8 cellular contexts compared by ENCODE assay signal in the genomic region with DNA sequence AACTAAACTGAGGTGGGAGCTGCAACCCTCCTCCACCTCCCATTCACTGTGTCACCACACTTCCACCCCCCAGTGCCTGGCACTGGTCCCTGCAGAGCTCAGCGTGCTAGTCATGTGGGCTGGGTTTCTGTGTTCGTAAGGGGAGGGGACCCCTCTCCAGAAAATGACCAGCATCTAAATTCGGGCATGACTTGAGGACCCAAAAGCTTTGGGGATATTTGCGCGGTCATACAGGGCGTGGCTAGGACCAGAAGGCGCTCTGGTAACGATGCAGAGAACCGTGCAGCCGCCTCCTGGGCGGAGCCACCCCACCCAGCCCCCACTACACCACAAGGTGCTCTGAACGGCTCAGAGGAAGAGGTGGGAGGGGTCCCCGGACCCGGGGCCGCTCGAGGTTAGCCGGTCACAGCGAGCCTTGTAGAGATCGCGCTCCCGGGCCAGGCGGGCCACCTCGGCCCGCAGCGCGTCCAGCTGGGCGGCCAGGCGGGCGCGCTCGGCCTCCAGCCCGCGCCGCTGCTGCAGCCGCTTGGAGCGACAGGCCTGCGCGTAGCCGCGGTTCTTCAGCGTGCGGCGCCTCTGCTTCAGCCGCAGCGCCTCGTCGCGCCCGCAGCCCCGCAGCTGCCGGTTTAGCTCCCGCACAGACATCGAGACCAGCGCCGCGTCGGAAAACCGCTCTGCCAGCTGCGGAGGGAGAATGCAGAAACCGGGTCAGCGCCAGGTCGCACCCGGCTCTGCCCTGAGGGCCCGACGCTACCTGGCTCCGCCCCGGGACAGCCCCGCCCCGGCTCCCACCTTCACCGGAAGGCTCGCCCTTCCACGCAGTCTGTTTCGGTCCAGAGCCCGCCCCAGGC. TPM values are rescaled to one million over a fixed set of nuclear protein-coding genes. Genes with fewer than 3 reads are reported as not detected.
DNase-seq lines count a peak whose midpoint lies in the region; TF ChIP-seq lines count a peak whose summit lies in the region.

No MANE protein-coding gene starts in this region.

- H3K27ac Mint-ChIP-seq in T-helper 1 cell treated with Interleukin-12 subunit alpha and Interleukin-12 subunit beta and Interleukin-4 antibody, amounts not matched to agents 30 μg/mL and 1 μg/mL, for 36 hours: peak overlapping the region; percentile 69

- no peaks in the 10 kb centered on the region for H3F3A ChIP-seq in GM23248 (ENCODE audit: insufficient read depth)

- peak overlapping the region; percentile 84 for H3K4me2 ChIP-seq in GM23248 (ENCODE audit: unreplicated experiment)

- peak; percentile 14 for DNase-seq in GDM1 (lab: John Stamatoyannopoulos, UW)
- peak; percentile 61 for DNase-seq in GM23248
- no peak for DNase-seq in LNCaP clone FGC (ENCODE audit: low read depth)
- no peak for DNase-seq in astrocyte of the cerebellum (ENCODE audit: low read depth)
- no peak for DNase-seq in mesenteric fat pad (ENCODE audit: low spot score)

- no peaks in the 10 kb centered on the region for H3K79me2 ChIP-seq in GM23248 (ENCODE audit: insufficient read depth)

- in situ Hi-C loops in GM23248 (cut with MboI): no loop called here
- in situ Hi-C loops in astrocyte of the cerebellum (cut with HindIII; ENCODE audit: low sequenced_read_pairs): no loop called here

- peaks cover 14% of the 10 kb centered on the region; the same call in 1 of the 2 replicates for H3K27me3 ChIP-seq in GM23248 (replicated peaks; ENCODE audit: insufficient read depth)
- H3K27me3 ChIP-seq in skeletal muscle tissue (ENCODE audit: control insufficient read depth in 3 of 3, insufficient read depth in 3 of 3, low read length in 3 of 3): peaks cover 9 to 21% (median 11%) of the 10 kb centered on the region in 3 donors

- peaks cover 15% of the 10 kb centered on the region for H3K4me1 Mint-ChIP-seq in T-helper 1 cell treated with Interleukin-12 subunit alpha and Interleukin-12 subunit beta and Interleukin-4 antibody, amounts not matched to agents 30 μg/mL and 1 μg/mL, for 36 hours (ENCODE audit: low read depth)

- H3K4me3 ChIP-seq in GM23248 (peak overlapping the region; percentile 78), LNCaP clone FGC (ENCODE audit: low read depth, low read length) (peak overlapping the region; percentile 54), astrocyte of the cerebellum (ENCODE audit: low read depth, low read length) (peak overlapping the region; percentile 46), iPS-18c (ENCODE audit: insufficient read depth, low read depth, low read length) (peak overlapping the region; percentile 67), skeletal muscle tissue (ENCODE audit: low read length in 3 of 3) (peak overlapping the region; percentile 67 to 79 (median 70))

- H4K20me1 ChIP-seq in GM23248 (ENCODE audit: insufficient read depth): no peaks in the 10 kb centered on the region

- peak overlapping the region; percentile 78 for H3K4me3 Mint-ChIP-seq in T-helper 1 cell treated with Interleukin-12 subunit alpha and Interleukin-12 subunit beta and Interleukin-4 antibody, amounts not matched to agents 30 μg/mL and 1 μg/mL, for 36 hours

- H3K4me1 ChIP-seq in GM23248 (ENCODE audit: insufficient read depth) (no peaks in the 10 kb centered on the region), skeletal muscle tissue (ENCODE audit: control insufficient read depth in 3 of 3, insufficient read depth in 3 of 3, low read length in 3 of 3) (peaks cover 6 to 12% (median 9%) of the 10 kb centered on the region in 3 donors)

- no peaks in the 10 kb centered on the region for H3K36me3 ChIP-seq in GM23248 (ENCODE audit: low read depth)
- no peaks in the 10 kb centered on the region for H3K36me3 ChIP-seq in skeletal muscle tissue (ENCODE audit: control insufficient read depth in 3 of 3, insufficient read depth in 3 of 3, low read length in 3 of 3)

- WGBS in GM23248 (ENCODE audit: low coverage in 1 of 2, low lambda C conversion rate in 2 of 2, missing lambda C conversion rate in 2 of 2), 2 experiments: 2 to 3% methylated on average over 65 of the region's 74 CpGs

- peaks cover 3% of the 10 kb centered on the region for H3K36me3 Mint-ChIP-seq in T-helper 1 cell treated with Interleukin-12 subunit alpha and Interleukin-12 subunit beta and Interleukin-4 antibody, amounts not matched to agents 30 μg/mL and 1 μg/mL, for 36 hours (ENCODE audit: low read depth)

- H3K9ac ChIP-seq in GM23248: peak overlapping the region; percentile 23
- H3K9ac ChIP-seq in skeletal muscle tissue (ENCODE audit: low read depth in 1 of 3, low read length in 3 of 3): peak overlapping the region; percentile 64 to 77 (median 70)

- H3K27ac ChIP-seq in GM23248 (no peak overlapping the region), skeletal muscle tissue (ENCODE audit: low read depth, low read length) (no peak overlapping the region)

- no peaks in the 10 kb centered on the region for H3K9me3 ChIP-seq in GM23248 (ENCODE audit: low read depth)
- no peaks in the 10 kb centered on the region for H3K9me3 ChIP-seq in iPS-18c (ENCODE audit: control insufficient read depth, insufficient read depth, low read length)
- H3K9me3 ChIP-seq in skeletal muscle tissue (ENCODE audit: control insufficient read depth in 3 of 3, low read length in 3 of 3): no peaks in the 10 kb centered on the region

- H2AFZ ChIP-seq in GM23248: peak overlapping the region; percentile 81

- no peaks in the 10 kb centered on the region for H3K9me2 ChIP-seq in GM23248 (ENCODE audit: insufficient read depth)

- peaks cover 9% of the 10 kb centered on the region for H3K27me3 Mint-ChIP-seq in T-helper 1 cell treated with Interleukin-12 subunit alpha and Interleukin-12 subunit beta and Interleukin-4 antibody, amounts not matched to agents 30 μg/mL and 1 μg/mL, for 36 hours (ENCODE audit: low read depth)

- TF ChIP-seq CTCF in LNCaP clone FGC (IDR thresholded peaks at IDR 0.05; ENCODE audit: control insufficient read depth, extremely low read depth, insufficient read depth) (no peak), astrocyte of the cerebellum (IDR thresholded peaks at IDR 0.05; ENCODE audit: low read depth, low read length, missing control alignments) (no peak)

- H3K9me3 Mint-ChIP-seq in T-helper 1 cell treated with Interleukin-12 subunit alpha and Interleukin-12 subunit beta and Interleukin-4 antibody, amounts not matched to agents 30 μg/mL and 1 μg/mL, for 36 hours: no peaks in the 10 kb centered on the region

RNA-seq across cellular contexts. Expression of a gene that starts 9.8 kb away (rescaled TPM):
- total RNA-seq in GM23248 (2014; rRNA removed; shearing (Covaris generic)): not detected in 2 replicates
- not detected in 2 replicates for polyA plus RNA-seq in GM23248 (2016; fragmentation: Nextera tagmentation; extraction: Ambion mirVana)
- total RNA-seq in skeletal muscle tissue: not detected
- not detected for total RNA-seq in mesenteric fat pad

RNA-seq across cellular contexts. Expression of a gene that starts 13.0 kb away (rescaled TPM):
- total RNA-seq in GM23248 (2014; rRNA removed; shearing (Covaris generic)): 70.3 and 84.3 TPM in 2 replicates
- 148 and 153 TPM in 2 replicates for polyA plus RNA-seq in GM23248 (2016; fragmentation: Nextera tagmentation; extraction: Ambion mirVana)
- total RNA-seq in skeletal muscle tissue: 3.7 TPM
- total RNA-seq in mesenteric fat pad: 39.1 TPM

RNA-seq across cellular contexts. Expression of a gene that starts 29.3 kb away (rescaled TPM):
- total RNA-seq in GM23248 (2014; rRNA removed; shearing (Covaris generic)): under 0.01 TPM in 1 of 2 replicates, not detected in the other
- polyA plus RNA-seq in GM23248 (2016; fragmentation: Nextera tagmentation; extraction: Ambion mirVana): not detected in 2 replicates
- total RNA-seq in skeletal muscle tissue (under 0.01 TPM), mesenteric fat pad (0.61 TPM)

RNA-seq across cellular contexts. Expression of a gene that starts 33.5 kb away (rescaled TPM):
- total RNA-seq in GM23248 (2014; rRNA removed; shearing (Covaris generic)): 59.8 and 59.9 TPM in 2 replicates
- 29.1 and 33.6 TPM in 2 replicates for polyA plus RNA-seq in GM23248 (2016; fragmentation: Nextera tagmentation; extraction: Ambion mirVana)
- total RNA-seq in skeletal muscle tissue (85.6 TPM), mesenteric fat pad (31.7 TPM)

RNA-seq across cellular contexts. Expression of a gene that starts 33.6 kb away (rescaled TPM):
- 0.86 TPM in 1 of 2 replicates, not detected in the other for total RNA-seq in GM23248 (2014; rRNA removed; shearing (Covaris generic))
- 0.48 and 0.56 TPM in 2 replicates for polyA plus RNA-seq in GM23248 (2016; fragmentation: Nextera tagmentation; extraction: Ambion mirVana)
- total RNA-seq in skeletal muscle tissue: 2.1 TPM
- total RNA-seq in mesenteric fat pad: 1.6 TPM

Comparison
In these comparisons a context has a peak if more than half of its experiments do, and no peak if none do; other contexts are left out.
1. DNase-seq: peak in GDM1 (single experiment) and GM23248 (single experiment); none in LNCaP clone FGC (single experiment), astrocyte of the cerebellum (single experiment) and mesenteric fat pad (single experiment).
2. Peak in every context shown above with its lines, with median percentiles within 50 percentile points of each other: H3K4me3 ChIP-seq.